Comparison of ENCODE assay signal across 22 cellular contexts in genomic region chr20:62029296-62029695, GRCh38. TPM values are rescaled to one million over a fixed set of nuclear protein-coding genes. Genes with fewer than 3 reads are reported as not detected.
DNase-seq lines count a peak whose midpoint lies in the region; ATAC-seq, FAIRE-seq and TF ChIP-seq lines count a peak whose summit lies in the region.
"Had no signal": no experiment of that assay in that cellular context is flagged by ENCODE, and none has a peak within 500 bp of the region (broad histone marks: within the 10 kb centered on the region; RNA-seq: fewer than 3 reads in every experiment).

No MANE protein-coding gene starts in this region.

- peak; percentile 72 for FAIRE-seq in HTR-8/SVneo (lab: Jason Lieb, UNC)

- intact Hi-C loops in CD8-positive, alpha-beta T cell (cut with DNase I, micrococcal nuclease): loop anchor here (5.0 kb wide), 2 partner anchors 33 to 38 kb away; partner anchors contain the start of gene TAF4 (in 1 of the 2)

- H3K4me3 ChIP-seq in CD8-positive, alpha-beta T cell (ENCODE audit: low read depth, low read length): no peak overlapping the region
- H3K4me3 ChIP-seq: HAP-1 had no signal

- no peaks in the 10 kb centered on the region for H3K9me3 ChIP-seq in CD8-positive, alpha-beta T cell (ENCODE audit: low read length)
- H3K9me3 ChIP-seq: HAP-1 had no signal

- H3K4me3 Mint-ChIP-seq in CD8-positive, alpha-beta T cell: no peak overlapping the region
- H3K4me3 Mint-ChIP-seq in memory B cell (no peak overlapping the region), osteocyte (ENCODE audit: unreplicated experiment) (no peak overlapping the region)
- H3K4me3 Mint-ChIP-seq in stimulated activated memory B cell treated with anti-CD40 and anti-IgM and Interleukin-4, amounts not matched to agents 10 μg/mL and 1 μg/mL and 100 μg/mL, for 72 hours: no peak overlapping the region

- DNase-seq in CD8-positive, alpha-beta T cell: no peak
- DNase-seq in HTR-8/SVneo (ENCODE audit: insufficient read length, low spot score): no peak
- no peak for DNase-seq in memory B cell (ENCODE audit: low spot score in 2 of 2)
- no peak for DNase-seq in osteocyte (ENCODE audit: extremely low spot score, unreplicated experiment)
- DNase-seq: DMS153, DND-41, GOT3, Karpas-422, NCI-H1092, NCI-H1417 treated with DMSO at 0.1 percent for 48 hours, NCI-H1694 treated with DMSO at 0.1 percent for 48 hours, NCI-H2081, NCI-H2227 treated with DMSO at 0.1 percent for 48 hours, NCI-H510A, NCI-H69, RPMI8226, SHP77 had no signal

- no peak overlapping the region for H3K27ac ChIP-seq in CD8-positive, alpha-beta T cell (ENCODE audit: low read depth, low read length)
- H3K27ac ChIP-seq: C4-2B had no signal

- no peaks in the 10 kb centered on the region for H3K27me3 ChIP-seq in CD8-positive, alpha-beta T cell (ENCODE audit: insufficient read depth, low read length)

- H3K9me3 Mint-ChIP-seq in CD8-positive, alpha-beta T cell: no peaks in the 10 kb centered on the region
- H3K9me3 Mint-ChIP-seq in memory B cell: no peaks in the 10 kb centered on the region
- H3K9me3 Mint-ChIP-seq in stimulated activated memory B cell treated with anti-CD40 and anti-IgM and Interleukin-4, amounts not matched to agents 10 μg/mL and 1 μg/mL and 100 μg/mL, for 72 hours: peaks cover 9% of the 10 kb centered on the region
- H3K9me3 Mint-ChIP-seq in osteocyte (ENCODE audit: unreplicated experiment): no peaks in the 10 kb centered on the region

- peak overlapping the region; percentile 94 for H3K27ac Mint-ChIP-seq in CD8-positive, alpha-beta T cell
- H3K27ac Mint-ChIP-seq in memory B cell (peak overlapping the region; percentile 20), osteocyte (ENCODE audit: unreplicated experiment) (no peak overlapping the region)
- peak overlapping the region; percentile 93 for H3K27ac Mint-ChIP-seq in stimulated activated memory B cell treated with anti-CD40 and anti-IgM and Interleukin-4, amounts not matched to agents 10 μg/mL and 1 μg/mL and 100 μg/mL, for 72 hours

- H3K36me3 ChIP-seq in CD8-positive, alpha-beta T cell (ENCODE audit: insufficient read depth, low read length): no peaks in the 10 kb centered on the region
- H3K36me3 ChIP-seq: HAP-1 had no signal

- H3K4me1 Mint-ChIP-seq in CD8-positive, alpha-beta T cell (ENCODE audit: low read depth): peaks cover 69% of the 10 kb centered on the region
- H3K4me1 Mint-ChIP-seq in memory B cell: peaks cover 35% of the 10 kb centered on the region
- H3K4me1 Mint-ChIP-seq in stimulated activated memory B cell treated with anti-CD40 and anti-IgM and Interleukin-4, amounts not matched to agents 10 μg/mL and 1 μg/mL and 100 μg/mL, for 72 hours: peaks cover 61% of the 10 kb centered on the region
- H3K4me1 Mint-ChIP-seq in osteocyte (ENCODE audit: unreplicated experiment): peaks cover 46% of the 10 kb centered on the region

- peaks cover 44% of the 10 kb centered on the region for H3K4me1 ChIP-seq in CD8-positive, alpha-beta T cell (ENCODE audit: insufficient read depth, low read length)
- H3K4me1 ChIP-seq: HAP-1 had no signal

- CTCF ChIA-PET in CD8-positive, alpha-beta T cell (lab: Charles Lee): interaction anchor here (0.9 kb wide), 1 partner anchor 19 kb away, joined by 4 read pairs; no protein-coding TSS in a partner anchor

- no peak for ATAC-seq in CD8-positive, alpha-beta T cell
- ATAC-seq in memory B cell (ENCODE audit: low read depth) (no peak), GM21367 (IDR thresholded peaks at IDR 0.05; ENCODE audit: unreplicated experiment) (no peak), GM18858 (IDR thresholded peaks at IDR 0.05; ENCODE audit: unreplicated experiment) (no peak)
- ATAC-seq in stimulated activated memory B cell treated with anti-CD40 and anti-IgM and Interleukin-4, amounts not matched to agents 10 μg/mL and 1 μg/mL and 100 μg/mL, for 72 hours: no peak

- H3K27me3 Mint-ChIP-seq in CD8-positive, alpha-beta T cell (ENCODE audit: low read depth): no peaks in the 10 kb centered on the region
- no peaks in the 10 kb centered on the region for H3K27me3 Mint-ChIP-seq in memory B cell
- H3K27me3 Mint-ChIP-seq in stimulated activated memory B cell treated with anti-CD40 and anti-IgM and Interleukin-4, amounts not matched to agents 10 μg/mL and 1 μg/mL and 100 μg/mL, for 72 hours: no peaks in the 10 kb centered on the region
- no peaks in the 10 kb centered on the region for H3K27me3 Mint-ChIP-seq in osteocyte (ENCODE audit: unreplicated experiment)

- no peak for TF ChIP-seq CTCF in CD8-positive, alpha-beta T cell (IDR thresholded peaks at IDR 0.05)
- TF ChIP-seq CTCF in osteocyte (IDR thresholded peaks at IDR 0.05): no peak

- no peaks in the 10 kb centered on the region for H3K36me3 Mint-ChIP-seq in CD8-positive, alpha-beta T cell
- H3K36me3 Mint-ChIP-seq in memory B cell (peaks cover 10% of the 10 kb centered on the region), osteocyte (ENCODE audit: unreplicated experiment) (no peaks in the 10 kb centered on the region)
- peaks cover 15% of the 10 kb centered on the region for H3K36me3 Mint-ChIP-seq in stimulated activated memory B cell treated with anti-CD40 and anti-IgM and Interleukin-4, amounts not matched to agents 10 μg/mL and 1 μg/mL and 100 μg/mL, for 72 hours

- POLR2A ChIA-PET in CD8-positive, alpha-beta T cell (lab: Charles Lee): interaction anchor here (1.5 kb wide), 1 partner anchor 10 kb away, joined by 4 read pairs; no protein-coding TSS in a partner anchor

RNA-seq across cellular contexts. Expression of gene TAF4, which starts 36.4 kb away (rescaled TPM):
- total RNA-seq in CD8-positive, alpha-beta T cell: 10 to 100 TPM in 1 of 2 experiments, 1 to 10 TPM in 1; 9.8 to 14.1 TPM
- total RNA-seq in osteocyte: 17.3 and 22.8 TPM in 2 replicates
